ENCODE assay signal across 8 cellular contexts in genomic region chr5:71586941-71587708, GRCh38. TPM values are rescaled to one million over a fixed set of nuclear protein-coding genes. Genes with fewer than 3 reads are reported as not detected.
DNase-seq lines count a peak whose midpoint lies in the region; ATAC-seq and TF ChIP-seq lines count a peak whose summit lies in the region.

Gene MCCC2 (plus strand): TSS chr5:71587340. CDS start chr5:71587426, 86 bp downstream.

- H3K27me3 ChIP-seq in right atrium auricular region (no peaks in the 10 kb centered on the region), psoas muscle (ENCODE audit: insufficient read depth in 3 of 3, low read length in 2 of 3) (no peaks in the 10 kb centered on the region)

- H3K4me1 ChIP-seq in right atrium auricular region: peaks cover 0 to 17% of the 10 kb centered on the region in 2 donors
- peaks cover 14% of the 10 kb centered on the region for H3K4me1 ChIP-seq in psoas muscle
- H3K4me1 ChIP-seq in urinary bladder (ENCODE audit: insufficient read depth): peaks cover 4% of the 10 kb centered on the region

- peak; percentile 70 for DNase-seq in NCI-H187 treated with DMSO at 0.1 percent for 48 hours (lab: John Stamatoyannopoulos, UW)
- peak; percentile 90 to 99 (median 93) for DNase-seq in T-helper 2 cell
- DNase-seq in anterior cingulate cortex (lab: John Stamatoyannopoulos, UW): peak; percentile 55 to 96 (median 92)
- peak; percentile 99 for DNase-seq in right atrium auricular region (ENCODE audit: low spot score)
- peak; percentile 98 for DNase-seq in psoas muscle

- H3K27ac ChIP-seq in right atrium auricular region (peak within 1 kb of the TSS; percentile 80 to 85), psoas muscle (peak within 1 kb of the TSS; percentile 85), urinary bladder (ENCODE audit: low read depth) (peak within 1 kb of the TSS; percentile 68)

- H3K4me3 ChIP-seq in right atrium auricular region: peak within 1 kb of the TSS; percentile 72 to 77
- H3K4me3 ChIP-seq in psoas muscle: peak within 1 kb of the TSS; percentile 87
- peak within 1 kb of the TSS; percentile 68 for H3K4me3 ChIP-seq in urinary bladder (ENCODE audit: low read depth, low read length)

- TF ChIP-seq CTCF in right atrium auricular region (IDR thresholded peaks at IDR 0.05) (no peak), psoas muscle (IDR thresholded peaks at IDR 0.05) (no peak)

- WGBS in psoas muscle, 3 donors: 1% methylated on average over 53 to 56 of the region's 56 CpGs
- under 1% methylated on average over 56 of the region's 56 CpGs for WGBS in urinary bladder

- intact Hi-C loops in psoas muscle (cut with DNase I): no loop called here

- H3K36me3 ChIP-seq in right atrium auricular region: no peaks in the 10 kb centered on the region
- peaks cover 0 to 3% of the 10 kb centered on the region in 2 donors for H3K36me3 ChIP-seq in psoas muscle (ENCODE audit: insufficient read depth in 1 of 2, low read depth in 1 of 2)
- no peaks in the 10 kb centered on the region for H3K36me3 ChIP-seq in urinary bladder (ENCODE audit: insufficient read depth)

- H3K9me3 ChIP-seq in right atrium auricular region: no peaks in the 10 kb centered on the region
- H3K9me3 ChIP-seq in psoas muscle: no peaks in the 10 kb centered on the region

- ATAC-seq in GM18502 (IDR thresholded peaks at IDR 0.05; ENCODE audit: poor library complexity, unreplicated experiment) (peak; percentile 96), HG02943 (IDR thresholded peaks at IDR 0.05; ENCODE audit: low read depth, unreplicated experiment) (peak; percentile 99), psoas muscle (peak; percentile 100)

RNA-seq across cellular contexts. Expression of gene MCCC2, which starts in this region (rescaled TPM):
- total RNA-seq in right atrium auricular region (10 to 100 TPM; 30.7 to 73.6 TPM), psoas muscle (10 to 100 TPM; 34.5 to 44.0 (median 40.8) TPM), urinary bladder (50.9 TPM)
- polyA plus RNA-seq in psoas muscle (10 to 100 TPM; 24.8 to 40.2 (median 27.4) TPM), urinary bladder (22.6 TPM)

Comparison
In these comparisons a context has a peak if more than half of its experiments do, and no peak if none do; other contexts are left out.
1. Peak in every context shown above with its lines: DNase-seq, ATAC-seq, H3K4me3 ChIP-seq and H3K27ac ChIP-seq.